1 cellular context compared by ENCODE assay signal in genomic region chr1:14071581-14071980, GRCh38.
TF ChIP-seq lines count a peak whose summit lies in the region.

No MANE protein-coding gene starts in this region.

TF ChIP-seq in H1, 55 proteins besides CTCF, POLR2A, EP300 and RAD21 (continued from another document):
- TF ChIP-seq, protein P1, sequence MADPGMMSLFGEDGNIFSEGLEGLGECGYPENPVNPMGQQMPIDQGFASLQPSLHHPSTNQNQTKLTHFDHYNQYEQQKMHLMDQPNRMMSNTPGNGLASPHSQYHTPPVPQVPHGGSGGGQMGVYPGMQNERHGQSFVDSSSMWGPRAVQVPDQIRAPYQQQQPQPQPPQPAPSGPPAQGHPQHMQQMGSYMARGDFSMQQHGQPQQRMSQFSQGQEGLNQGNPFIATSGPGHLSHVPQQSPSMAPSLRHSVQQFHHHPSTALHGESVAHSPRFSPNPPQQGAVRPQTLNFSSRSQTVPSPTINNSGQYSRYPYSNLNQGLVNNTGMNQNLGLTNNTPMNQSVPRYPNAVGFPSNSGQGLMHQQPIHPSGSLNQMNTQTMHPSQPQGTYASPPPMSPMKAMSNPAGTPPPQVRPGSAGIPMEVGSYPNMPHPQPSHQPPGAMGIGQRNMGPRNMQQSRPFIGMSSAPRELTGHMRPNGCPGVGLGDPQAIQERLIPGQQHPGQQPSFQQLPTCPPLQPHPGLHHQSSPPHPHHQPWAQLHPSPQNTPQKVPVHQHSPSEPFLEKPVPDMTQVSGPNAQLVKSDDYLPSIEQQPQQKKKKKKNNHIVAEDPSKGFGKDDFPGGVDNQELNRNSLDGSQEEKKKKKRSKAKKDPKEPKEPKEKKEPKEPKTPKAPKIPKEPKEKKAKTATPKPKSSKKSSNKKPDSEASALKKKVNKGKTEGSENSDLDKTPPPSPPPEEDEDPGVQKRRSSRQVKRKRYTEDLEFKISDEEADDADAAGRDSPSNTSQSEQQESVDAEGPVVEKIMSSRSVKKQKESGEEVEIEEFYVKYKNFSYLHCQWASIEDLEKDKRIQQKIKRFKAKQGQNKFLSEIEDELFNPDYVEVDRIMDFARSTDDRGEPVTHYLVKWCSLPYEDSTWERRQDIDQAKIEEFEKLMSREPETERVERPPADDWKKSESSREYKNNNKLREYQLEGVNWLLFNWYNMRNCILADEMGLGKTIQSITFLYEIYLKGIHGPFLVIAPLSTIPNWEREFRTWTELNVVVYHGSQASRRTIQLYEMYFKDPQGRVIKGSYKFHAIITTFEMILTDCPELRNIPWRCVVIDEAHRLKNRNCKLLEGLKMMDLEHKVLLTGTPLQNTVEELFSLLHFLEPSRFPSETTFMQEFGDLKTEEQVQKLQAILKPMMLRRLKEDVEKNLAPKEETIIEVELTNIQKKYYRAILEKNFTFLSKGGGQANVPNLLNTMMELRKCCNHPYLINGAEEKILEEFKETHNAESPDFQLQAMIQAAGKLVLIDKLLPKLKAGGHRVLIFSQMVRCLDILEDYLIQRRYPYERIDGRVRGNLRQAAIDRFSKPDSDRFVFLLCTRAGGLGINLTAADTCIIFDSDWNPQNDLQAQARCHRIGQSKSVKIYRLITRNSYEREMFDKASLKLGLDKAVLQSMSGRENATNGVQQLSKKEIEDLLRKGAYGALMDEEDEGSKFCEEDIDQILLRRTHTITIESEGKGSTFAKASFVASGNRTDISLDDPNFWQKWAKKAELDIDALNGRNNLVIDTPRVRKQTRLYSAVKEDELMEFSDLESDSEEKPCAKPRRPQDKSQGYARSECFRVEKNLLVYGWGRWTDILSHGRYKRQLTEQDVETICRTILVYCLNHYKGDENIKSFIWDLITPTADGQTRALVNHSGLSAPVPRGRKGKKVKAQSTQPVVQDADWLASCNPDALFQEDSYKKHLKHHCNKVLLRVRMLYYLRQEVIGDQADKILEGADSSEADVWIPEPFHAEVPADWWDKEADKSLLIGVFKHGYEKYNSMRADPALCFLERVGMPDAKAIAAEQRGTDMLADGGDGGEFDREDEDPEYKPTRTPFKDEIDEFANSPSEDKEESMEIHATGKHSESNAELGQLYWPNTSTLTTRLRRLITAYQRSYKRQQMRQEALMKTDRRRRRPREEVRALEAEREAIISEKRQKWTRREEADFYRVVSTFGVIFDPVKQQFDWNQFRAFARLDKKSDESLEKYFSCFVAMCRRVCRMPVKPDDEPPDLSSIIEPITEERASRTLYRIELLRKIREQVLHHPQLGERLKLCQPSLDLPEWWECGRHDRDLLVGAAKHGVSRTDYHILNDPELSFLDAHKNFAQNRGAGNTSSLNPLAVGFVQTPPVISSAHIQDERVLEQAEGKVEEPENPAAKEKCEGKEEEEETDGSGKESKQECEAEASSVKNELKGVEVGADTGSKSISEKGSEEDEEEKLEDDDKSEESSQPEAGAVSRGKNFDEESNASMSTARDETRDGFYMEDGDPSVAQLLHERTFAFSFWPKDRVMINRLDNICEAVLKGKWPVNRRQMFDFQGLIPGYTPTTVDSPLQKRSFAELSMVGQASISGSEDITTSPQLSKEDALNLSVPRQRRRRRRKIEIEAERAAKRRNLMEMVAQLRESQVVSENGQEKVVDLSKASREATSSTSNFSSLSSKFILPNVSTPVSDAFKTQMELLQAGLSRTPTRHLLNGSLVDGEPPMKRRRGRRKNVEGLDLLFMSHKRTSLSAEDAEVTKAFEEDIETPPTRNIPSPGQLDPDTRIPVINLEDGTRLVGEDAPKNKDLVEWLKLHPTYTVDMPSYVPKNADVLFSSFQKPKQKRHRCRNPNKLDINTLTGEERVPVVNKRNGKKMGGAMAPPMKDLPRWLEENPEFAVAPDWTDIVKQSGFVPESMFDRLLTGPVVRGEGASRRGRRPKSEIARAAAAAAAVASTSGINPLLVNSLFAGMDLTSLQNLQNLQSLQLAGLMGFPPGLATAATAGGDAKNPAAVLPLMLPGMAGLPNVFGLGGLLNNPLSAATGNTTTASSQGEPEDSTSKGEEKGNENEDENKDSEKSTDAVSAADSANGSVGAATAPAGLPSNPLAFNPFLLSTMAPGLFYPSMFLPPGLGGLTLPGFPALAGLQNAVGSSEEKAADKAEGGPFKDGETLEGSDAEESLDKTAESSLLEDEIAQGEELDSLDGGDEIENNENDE (IDR thresholded peaks at IDR 0.05; ENCODE audit: insufficient replicate concordance, low read length), result no peak
- no peak for TF ChIP-seq TAF1 (IDR thresholded peaks at IDR 0.05; ENCODE audit: low read depth, low read length)
- TF ChIP-seq TAF7 (optimal IDR thresholded peaks at IDR 0.05; ENCODE audit: borderline replicate concordance, low read depth, low read length), result no peak
- no peak for TF ChIP-seq JUN (IDR thresholded peaks at IDR 0.05; ENCODE audit: low read depth, low read length)
- TF ChIP-seq CHD2 (IDR thresholded peaks at IDR 0.05; ENCODE audit: low read length), result no peak
- TF ChIP-seq ATF3 (IDR thresholded peaks at IDR 0.05; ENCODE audit: insufficient read depth, low read depth, low read length), result no peak
- TF ChIP-seq SIX5 (IDR thresholded peaks at IDR 0.05; ENCODE audit: low read depth, low read length), result no peak
- TF ChIP-seq, protein P2, sequence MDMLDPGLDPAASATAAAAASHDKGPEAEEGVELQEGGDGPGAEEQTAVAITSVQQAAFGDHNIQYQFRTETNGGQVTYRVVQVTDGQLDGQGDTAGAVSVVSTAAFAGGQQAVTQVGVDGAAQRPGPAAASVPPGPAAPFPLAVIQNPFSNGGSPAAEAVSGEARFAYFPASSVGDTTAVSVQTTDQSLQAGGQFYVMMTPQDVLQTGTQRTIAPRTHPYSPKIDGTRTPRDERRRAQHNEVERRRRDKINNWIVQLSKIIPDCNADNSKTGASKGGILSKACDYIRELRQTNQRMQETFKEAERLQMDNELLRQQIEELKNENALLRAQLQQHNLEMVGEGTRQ (IDR thresholded peaks at IDR 0.05; ENCODE audit: low read length), result no peak
- no peak for TF ChIP-seq CHD1 (IDR thresholded peaks at IDR 0.05; ENCODE audit: low read depth, low read length)
- TF ChIP-seq MAFK (IDR thresholded peaks at IDR 0.05; ENCODE audit: low read depth, low read length), result no peak
- TF ChIP-seq POU5F1 (IDR thresholded peaks at IDR 0.05; ENCODE audit: low read depth, low read length), result no peak
- TF ChIP-seq RBBP5 (IDR thresholded peaks at IDR 0.05; ENCODE audit: borderline replicate concordance, low read depth, low read length), result no peak
